9 cellular contexts compared by ENCODE assay signal in the genomic region with DNA sequence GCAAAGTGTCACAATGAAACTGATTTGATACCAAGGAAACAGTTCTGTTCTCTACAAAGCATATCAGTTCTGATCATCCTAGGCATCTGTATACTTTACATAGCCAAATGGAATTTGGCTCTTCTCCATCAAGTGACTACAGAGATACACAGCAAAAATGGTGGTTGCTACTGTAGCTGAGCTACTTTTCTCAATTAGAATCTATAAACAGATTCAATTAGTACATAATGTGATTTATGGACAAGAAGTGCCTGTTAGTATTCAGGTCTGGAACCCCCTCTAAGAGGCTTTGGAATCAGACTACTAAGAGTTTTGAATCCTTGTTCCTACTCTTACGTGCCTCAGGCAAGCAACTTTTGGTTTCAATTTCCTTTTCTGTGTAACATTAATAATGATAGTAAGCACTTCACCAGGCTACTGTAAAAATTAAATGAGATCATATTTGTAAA. TPM values are rescaled to one million over a fixed set of nuclear protein-coding genes. Genes with fewer than 3 reads are reported as not detected.
DNase-seq lines count a peak whose midpoint lies in the region; ATAC-seq lines count a peak whose summit lies in the region.
"Had no signal": no experiment of that assay in that cellular context is flagged by ENCODE, and none has a peak within 500 bp of the region (broad histone marks: within the 10 kb centered on the region; RNA-seq: fewer than 3 reads in every experiment).

No MANE protein-coding gene starts in this region.

- DNase-seq in GM03348 (ENCODE audit: low spot score): peak; percentile 36
- DNase-seq in M059J (ENCODE audit: low read depth): peak; percentile 54
- DNase-seq in GF-D8 (lab: John Stamatoyannopoulos, UW): no peak
- no peak for DNase-seq in NCI-H2171 (lab: John Stamatoyannopoulos, UW)
- no peak for DNase-seq in anterior cingulate cortex (lab: John Stamatoyannopoulos, UW)

- peaks cover 36% of the 10 kb centered on the region for H3K4me1 Mint-ChIP-seq in stimulated activated memory B cell treated with anti-CD40 and anti-IgM and Interleukin-4, amounts not matched to agents 10 μg/mL and 1 μg/mL and 100 μg/mL, for 72 hours
- H3K4me1 Mint-ChIP-seq: nephron had no signal

- H3K9me3 Mint-ChIP-seq in stimulated activated memory B cell treated with anti-CD40 and anti-IgM and Interleukin-4, amounts not matched to agents 10 μg/mL and 1 μg/mL and 100 μg/mL, for 72 hours: no peaks in the 10 kb centered on the region
- H3K9me3 Mint-ChIP-seq: nephron had no signal

- peak overlapping the region; percentile 48 for H3K27ac Mint-ChIP-seq in stimulated activated memory B cell treated with anti-CD40 and anti-IgM and Interleukin-4, amounts not matched to agents 10 μg/mL and 1 μg/mL and 100 μg/mL, for 72 hours
- H3K27ac Mint-ChIP-seq: nephron had no signal

- H3K27me3 Mint-ChIP-seq in stimulated activated memory B cell treated with anti-CD40 and anti-IgM and Interleukin-4, amounts not matched to agents 10 μg/mL and 1 μg/mL and 100 μg/mL, for 72 hours: no peaks in the 10 kb centered on the region

- peaks cover 17% of the 10 kb centered on the region for H3K36me3 Mint-ChIP-seq in stimulated activated memory B cell treated with anti-CD40 and anti-IgM and Interleukin-4, amounts not matched to agents 10 μg/mL and 1 μg/mL and 100 μg/mL, for 72 hours

- peak overlapping the region; percentile 48 for H3K4me3 Mint-ChIP-seq in stimulated activated memory B cell treated with anti-CD40 and anti-IgM and Interleukin-4, amounts not matched to agents 10 μg/mL and 1 μg/mL and 100 μg/mL, for 72 hours
- H3K4me3 Mint-ChIP-seq: nephron had no signal

- peak; percentile 60 for ATAC-seq in GM21529 (IDR thresholded peaks at IDR 0.05; ENCODE audit: unreplicated experiment)
- peak; percentile 28 for ATAC-seq in esophagus mucosa
- ATAC-seq in stimulated activated memory B cell treated with anti-CD40 and anti-IgM and Interleukin-4, amounts not matched to agents 10 μg/mL and 1 μg/mL and 100 μg/mL, for 72 hours: peak; percentile 63

RNA-seq across cellular contexts. Expression of a gene that starts 25.5 kb away (rescaled TPM):
- 10.9 and 18.4 TPM in 2 replicates for total RNA-seq in M059J (2014; rRNA removed; shearing (Covaris generic))
- total RNA-seq in esophagus mucosa: 18.2 TPM

Comparison
In these comparisons a context has a peak if more than half of its experiments do, and no peak if none do; other contexts are left out.
1. DNase-seq: peak in GM03348 (single experiment) and M059J (single experiment); none in GF-D8 (single experiment), NCI-H2171 (single experiment) and anterior cingulate cortex (0 of 58).
2. Peak in every context shown above with its lines, with median percentiles within 50 percentile points of each other: ATAC-seq.